In the genomic region with DNA sequence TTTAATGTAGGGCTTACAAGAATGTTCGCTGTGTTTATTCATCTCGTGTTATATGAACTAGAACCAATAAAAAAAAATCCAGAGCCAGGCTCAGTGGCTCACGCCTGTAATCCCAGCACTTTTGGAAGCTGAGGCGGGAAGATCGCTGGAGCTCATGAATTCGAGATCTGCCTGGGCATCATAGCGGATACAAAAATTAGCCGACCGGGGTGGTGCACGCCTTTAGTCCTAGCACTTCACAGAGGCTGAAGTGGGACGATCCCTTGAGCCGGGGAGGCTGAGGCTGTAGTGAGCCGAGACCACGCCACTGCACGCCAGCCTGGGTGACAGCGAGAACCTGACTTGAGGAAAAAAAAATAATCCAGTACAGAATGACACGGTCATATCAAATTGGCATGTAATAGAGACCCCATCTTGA, we compare ENCODE assay signal across 8 cellular contexts. TPM values are rescaled to one million over a fixed set of nuclear protein-coding genes. Genes with fewer than 3 reads are reported as not detected.
A peak's percentile ranks its signal among the peaks of the same experiment; 100 is the strongest.
DNase-seq lines count a peak whose midpoint lies in the region; ATAC-seq, FAIRE-seq and TF ChIP-seq lines count a peak whose summit lies in the region.

No MANE protein-coding gene starts in this region.

- no peaks in the 10 kb centered on the region for H3K27me3 Mint-ChIP-seq in chondrocyte (ENCODE audit: low read depth)

- no peak for FAIRE-seq in small intestine (lab: Jason Lieb, UNC)

- no peaks in the 10 kb centered on the region for H3K36me3 Mint-ChIP-seq in chondrocyte (ENCODE audit: low read depth)

- WGBS in small intestine, 3 donors = 1 to 2% (median 1%) methylated on average over 17 of the region's 17 CpGs

- DNase-seq in DMS114 treated with DMSO at 0.1 percent for 48 hours (lab: John Stamatoyannopoulos, UW; ENCODE audit: unreplicated experiment) (peak; percentile 76), H7 (peak; percentile 35), RWPE2 (ENCODE audit: low spot score) (no peak), chondrocyte (ENCODE audit: low spot score) (no peak), uterus (no peak), small intestine (no peak)

- H3K36me3 ChIP-seq in H7 (replicated peaks; ENCODE audit: control insufficient read depth, insufficient read depth, low read length) (no peaks in the 10 kb centered on the region), RWPE2 (ENCODE audit: low read depth) (no peaks in the 10 kb centered on the region), uterus (no peaks in the 10 kb centered on the region), small intestine (ENCODE audit: control insufficient read depth in 2 of 2, insufficient read depth in 2 of 2, low read length in 2 of 2) (no peaks in the 10 kb centered on the region)

- peak overlapping the region; percentile 92 for H3K27ac ChIP-seq in RWPE2 (ENCODE audit: poor library complexity, severe bottlenecking)
- H3K27ac ChIP-seq in uterus = no peak overlapping the region
- peak overlapping the region in 1 of 2 donors; percentile 57 for H3K27ac ChIP-seq in small intestine (ENCODE audit: low read depth in 1 of 2, low read length in 1 of 2)

- intact Hi-C loops in uterus (cut with DNase I; ENCODE audit: low total_unique reads) = no loop called here

- peak overlapping the region; percentile 81 for H3K4me3 ChIP-seq in H7 (ENCODE audit: insufficient read depth, low read depth, low read length)
- peak overlapping the region; percentile 47 for H3K4me3 ChIP-seq in RWPE2 (ENCODE audit: severe bottlenecking)
- H3K4me3 ChIP-seq in mononuclear cell (ENCODE audit: low read length) = peak overlapping the region; percentile 78
- peak overlapping the region; percentile 54 to 73 for H3K4me3 ChIP-seq in uterus
- peak overlapping the region in 1 of 2 donors; percentile 48 for H3K4me3 ChIP-seq in small intestine (ENCODE audit: low read depth in 1 of 2, low read length in 2 of 2)

- H3K9me3 Mint-ChIP-seq in chondrocyte (ENCODE audit: low read depth) = peaks cover 4% of the 10 kb centered on the region

- TF ChIP-seq POLR2A in uterus (IDR thresholded peaks at IDR 0.05) = no peak

- H3K4me3 Mint-ChIP-seq in chondrocyte (ENCODE audit: unreplicated experiment) = peak overlapping the region; percentile 83

- H3K4me1 Mint-ChIP-seq in chondrocyte (ENCODE audit: low read depth) = peaks cover 31% of the 10 kb centered on the region

- peak; percentile 47 for ATAC-seq in RWPE2 (ENCODE audit: low read depth)
- no peak for ATAC-seq in GM21367 (IDR thresholded peaks at IDR 0.05; ENCODE audit: unreplicated experiment)

- peaks cover 5% of the 10 kb centered on the region for H3K4me1 ChIP-seq in RWPE2 (ENCODE audit: insufficient read depth, poor library complexity, severe bottlenecking)
- H3K4me1 ChIP-seq in mononuclear cell (ENCODE audit: insufficient read depth, low read length) = peaks cover 39% of the 10 kb centered on the region
- peaks cover 0 to 20% of the 10 kb centered on the region in 2 donors for H3K4me1 ChIP-seq in uterus
- peaks cover 0 to 3% of the 10 kb centered on the region in 2 donors for H3K4me1 ChIP-seq in small intestine (ENCODE audit: control insufficient read depth in 2 of 2, insufficient read depth in 1 of 2, low read depth in 1 of 2, low read length in 1 of 2)

- H3K27ac Mint-ChIP-seq in chondrocyte (ENCODE audit: unreplicated experiment) = peak overlapping the region; percentile 76

- no peaks in the 10 kb centered on the region for H3K9me3 ChIP-seq in RWPE2 (ENCODE audit: severe bottlenecking)
- no peaks in the 10 kb centered on the region for H3K9me3 ChIP-seq in mononuclear cell (ENCODE audit: low read depth, low read length)
- no peaks in the 10 kb centered on the region for H3K9me3 ChIP-seq in uterus
- H3K9me3 ChIP-seq in small intestine (ENCODE audit: control insufficient read depth, low read depth) = no peaks in the 10 kb centered on the region

- H3K27me3 ChIP-seq in H7 (ENCODE audit: control insufficient read depth, insufficient read depth, low read length) (no peaks in the 10 kb centered on the region), RWPE2 (ENCODE audit: insufficient read depth, poor library complexity, severe bottlenecking) (no peaks in the 10 kb centered on the region), mononuclear cell (ENCODE audit: insufficient read depth, low read length) (no peaks in the 10 kb centered on the region), uterus (peaks cover 9 to 35% of the 10 kb centered on the region in 2 donors), small intestine (ENCODE audit: control insufficient read depth in 2 of 2, insufficient read depth in 2 of 2, low read length in 2 of 2) (no peaks in the 10 kb centered on the region)

- TF ChIP-seq CTCF in RWPE2 (IDR thresholded peaks at IDR 0.05; ENCODE audit: poor library complexity, severe bottlenecking) = no peak
- TF ChIP-seq CTCF in chondrocyte (IDR thresholded peaks at IDR 0.05) = no peak
- TF ChIP-seq CTCF in uterus (IDR thresholded peaks at IDR 0.05) = no peak

RNA-seq across cellular contexts. Expression of a gene that starts 46.2 kb away (rescaled TPM):
- not detected in 2 replicates for total RNA-seq in H7 (2014; rRNA removed; shearing (Covaris generic))
- total RNA-seq in chondrocyte (not detected in 3 replicates), mononuclear cell (not detected), uterus (not detected)
- not detected for polyA plus RNA-seq in small intestine

Comparison
In these comparisons a context has a peak if more than half of its experiments do, and no peak if none do; other contexts are left out.
1. DNase-seq: peak in DMS114 treated with DMSO at 0.1 percent for 48 hours (single experiment) and H7 (single experiment); none in RWPE2 (single experiment), chondrocyte (single experiment), uterus (0 of 2) and small intestine (single experiment).